In the genomic region with DNA sequence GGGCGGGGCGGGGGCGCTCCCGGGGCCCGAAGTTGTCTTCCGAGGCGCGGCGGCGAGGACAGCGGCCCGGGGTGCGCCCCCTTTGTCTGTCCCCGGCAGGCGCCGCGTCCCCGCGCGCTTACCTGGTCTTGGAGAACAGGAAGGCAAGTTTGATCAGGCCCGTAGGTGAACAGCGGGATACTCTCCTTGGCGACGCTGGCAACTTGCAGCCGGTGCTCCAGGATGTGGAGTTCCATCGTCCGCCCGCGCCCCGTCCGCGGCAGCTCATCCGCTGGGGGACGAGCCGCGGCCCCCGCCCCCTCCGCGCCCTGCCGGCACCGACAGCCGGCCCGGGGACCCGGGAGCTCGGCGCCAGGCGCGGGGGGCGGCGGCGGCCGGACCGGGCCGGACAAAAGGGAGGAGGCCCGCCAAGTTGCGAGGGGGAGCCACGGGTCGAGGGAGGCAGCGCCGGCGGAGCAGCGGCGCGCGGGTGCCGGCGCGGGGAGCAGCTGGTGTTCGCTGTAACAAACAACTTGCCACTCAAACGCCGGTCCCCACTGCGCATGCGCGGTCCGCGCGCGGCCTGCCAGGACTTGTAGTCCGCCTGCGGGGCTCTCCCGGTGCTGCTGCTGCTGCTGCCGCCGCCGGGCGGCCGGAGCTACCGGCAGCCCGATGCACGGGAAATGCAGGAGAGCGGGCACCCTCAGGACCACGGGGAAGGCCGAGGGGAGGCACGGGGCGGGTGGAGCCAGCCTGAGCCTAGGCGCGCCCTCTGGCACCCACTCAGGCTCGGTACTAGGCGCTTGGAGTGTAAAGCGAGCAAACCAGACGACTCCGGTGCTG, we compare ENCODE assay signal across 8 cellular contexts. TPM values are rescaled to one million over a fixed set of nuclear protein-coding genes. Genes with fewer than 3 reads are reported as not detected.
DNase-seq lines count a peak whose midpoint lies in the region; ATAC-seq and TF ChIP-seq lines count a peak whose summit lies in the region.

No MANE protein-coding gene starts in this region.

- peak; percentile 94 for ATAC-seq in HG03432 (IDR thresholded peaks at IDR 0.05; ENCODE audit: unreplicated experiment)

- peak; percentile 99 for DNase-seq in BE2C
- peak; percentile 49 for DNase-seq in NCI-H510A (lab: John Stamatoyannopoulos, UW)
- peak; percentile 99 for DNase-seq in activated CD4-positive, alpha-beta T cell treated with anti-CD3 and anti-CD28 coated beads for 48 hours
- peak; percentile 97 for DNase-seq in coronary artery (ENCODE audit: low spot score)
- peak; percentile 99 for DNase-seq in left kidney (ENCODE audit: low read depth, low spot score)
- DNase-seq in stimulated activated CD4-positive, alpha-beta T cell treated with anti-CD3 and anti-CD28 coated beads, Interleukin-1b, Interleukin-23, amount 100 ng/mL, for 48 hours = peak; percentile 98

- no peaks in the 10 kb centered on the region for H3K36me3 ChIP-seq in BE2C

- no peaks in the 10 kb centered on the region; the same call in 1 of the 2 replicates for H3K4me1 ChIP-seq in BE2C

- H3K9me3 ChIP-seq in BE2C = no peaks in the 10 kb centered on the region

- H3K27ac ChIP-seq in coronary artery = peak overlapping the region in 1 of 2 donors; percentile 79

- peak overlapping the region; percentile 63 for H3K4me3 ChIP-seq in BE2C (ENCODE audit: low read depth, low read length)
- peak overlapping the region; percentile 91 for H3K4me3 ChIP-seq in coronary artery

- peak; percentile 30; the same call in 1 of the 2 replicates for TF ChIP-seq CTCF in BE2C (IDR thresholded peaks at IDR 0.05; ENCODE audit: low read depth, low read length)
- peak; percentile 22 for TF ChIP-seq CTCF in coronary artery (IDR thresholded peaks at IDR 0.05)

- no peaks in the 10 kb centered on the region for H3K27me3 ChIP-seq in BE2C

- peak; percentile 48 for TF ChIP-seq POLR2A in GM19193 (IDR thresholded peaks at IDR 0.05; ENCODE audit: extremely low read depth, insufficient read depth, insufficient read length)

RNA-seq across cellular contexts. Expression of a gene that starts 35.6 kb away (rescaled TPM):
- 3.3 TPM for polyA plus RNA-seq in BE2C (2012; ENCODE audit: insufficient read depth, insufficient read length, low read depth)

RNA-seq across cellular contexts. Expression of a gene that starts 52.2 kb away (rescaled TPM):
- 0.99 TPM for polyA plus RNA-seq in BE2C (2012; ENCODE audit: insufficient read depth, insufficient read length, low read depth)

Comparison
In these comparisons a context has a peak if more than half of its experiments do, and no peak if none do; other contexts are left out.
1. DNase-seq: peak in every context shown above with its lines; median percentile 99 in BE2C; 99 in activated CD4-positive, alpha-beta T cell treated with anti-CD3 and anti-CD28 coated beads for 48 hours; 99 in left kidney; 98 in stimulated activated CD4-positive, alpha-beta T cell treated with anti-CD3 and anti-CD28 coated beads, Interleukin-1b, Interleukin-23, amount 100 ng/mL, for 48 hours; 97 in coronary artery; 49 in NCI-H510A.